In the genomic region with DNA sequence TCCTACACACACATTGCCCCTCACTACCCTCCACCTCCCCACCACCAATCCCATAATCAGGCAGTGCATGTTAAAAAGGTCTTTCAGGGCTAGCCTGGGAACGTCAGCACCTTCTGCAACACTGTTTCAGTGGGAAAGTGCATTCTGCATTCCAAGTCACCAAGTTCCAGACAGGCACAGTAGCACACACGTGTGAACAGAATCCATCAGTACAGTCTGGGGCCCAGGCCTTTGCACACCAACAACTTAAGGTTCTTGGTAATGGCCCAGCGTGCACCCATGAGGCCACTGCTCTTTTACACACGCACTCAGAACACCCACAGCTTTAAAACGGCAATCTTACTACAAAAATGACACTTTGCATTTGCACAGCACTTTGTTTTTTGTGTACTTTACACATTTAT, we compare ENCODE assay signal across 9 cellular contexts. TPM values are rescaled to one million over a fixed set of nuclear protein-coding genes. Genes with fewer than 3 reads are reported as not detected.
DNase-seq lines count a peak whose midpoint lies in the region; ATAC-seq and TF ChIP-seq lines count a peak whose summit lies in the region.
"Had no signal": no experiment of that assay in that cellular context is flagged by ENCODE, and none has a peak within 500 bp of the region (broad histone marks: within the 10 kb centered on the region; RNA-seq: fewer than 3 reads in every experiment).

No MANE protein-coding gene starts in this region.

- peak overlapping the region; percentile 99 for H3K9ac ChIP-seq in adipocyte (ENCODE audit: low read length)

- H3K27me3 Mint-ChIP-seq in activated CD8-positive, alpha-beta memory T cell treated with anti-CD3 and anti-CD28 coated beads, Interleukin-2, amount 10 ng/mL, durations not matched to agents 7 days and 5 days: peaks cover 5% of the 10 kb centered on the region

- peaks cover 56% of the 10 kb centered on the region for H3K4me1 ChIP-seq in adipocyte (ENCODE audit: control insufficient read depth, insufficient read depth, low read length)
- H3K4me1 ChIP-seq in tibial artery: peaks cover 6 to 73% (median 54%) of the 10 kb centered on the region in 4 donors

- H3K4me3 ChIP-seq in adipocyte (ENCODE audit: low read length): peak overlapping the region; percentile 98
- H3K4me3 ChIP-seq in kidney epithelial cell (ENCODE audit: low read depth, low read length): peak overlapping the region; percentile 98
- H3K4me3 ChIP-seq in tibial artery: peak overlapping the region; percentile 96 to 97

- H3K9me3 Mint-ChIP-seq in activated CD8-positive, alpha-beta memory T cell treated with anti-CD3 and anti-CD28 coated beads, Interleukin-2, amount 10 ng/mL, durations not matched to agents 7 days and 5 days (ENCODE audit: low read depth): no peaks in the 10 kb centered on the region

- H3K27ac ChIP-seq in tibial artery: peak overlapping the region; percentile 96 to 99
- H3K27ac ChIP-seq: C4-2B had no signal

- DNase-seq in activated CD8-positive, alpha-beta memory T cell treated with anti-CD3 and anti-CD28 coated beads, Interleukin-2, amount 10 ng/mL, durations not matched to agents 7 days and 5 days: no peak
- no peak for DNase-seq in activated CD8-positive, alpha-beta memory T cell treated with anti-CD3 and anti-CD28 coated beads, Interleukin-2, amount 50 U/mL, for 48 hours
- DNase-seq in adipocyte (ENCODE audit: low read depth) (peak; percentile 42), kidney epithelial cell (ENCODE audit: low read depth) (no peak), tibial artery (no peak), D341Med (ENCODE audit: low spot score) (no peak)
- DNase-seq in central memory CD4-positive, alpha-beta T cell: no peak

- H3K36me3 Mint-ChIP-seq in activated CD8-positive, alpha-beta memory T cell treated with anti-CD3 and anti-CD28 coated beads, Interleukin-2, amount 10 ng/mL, durations not matched to agents 7 days and 5 days: peaks cover 50% of the 10 kb centered on the region

- no peaks in the 10 kb centered on the region for H3K9me3 ChIP-seq in adipocyte (ENCODE audit: control insufficient read depth, low read length)
- no peaks in the 10 kb centered on the region for H3K9me3 ChIP-seq in tibial artery

- H3K27me3 ChIP-seq in adipocyte (replicated peaks; ENCODE audit: control insufficient read depth, insufficient read depth, low read length) (no peaks in the 10 kb centered on the region), kidney epithelial cell (ENCODE audit: control insufficient read depth, insufficient read depth, low read length) (no peaks in the 10 kb centered on the region), tibial artery (no peaks in the 10 kb centered on the region)

- TF ChIP-seq CTCF in kidney epithelial cell (IDR thresholded peaks at IDR 0.05; ENCODE audit: insufficient read depth, low read length, poor library complexity, severe bottlenecking) (no peak), tibial artery (IDR thresholded peaks at IDR 0.05) (no peak)

- CTCF ChIA-PET in activated CD8-positive, alpha-beta memory T cell treated with anti-CD3 and anti-CD28 coated beads, Interleukin-2, amount 10 ng/mL, durations not matched to agents 7 days and 5 days (lab: Charles Lee): interaction anchor here (1.5 kb wide), 1 partner anchor 13 kb away, joined by 3 read pairs; no protein-coding TSS in a partner anchor

- H3K4me1 Mint-ChIP-seq in activated CD8-positive, alpha-beta memory T cell treated with anti-CD3 and anti-CD28 coated beads, Interleukin-2, amount 10 ng/mL, durations not matched to agents 7 days and 5 days: peaks cover 63% of the 10 kb centered on the region

- peak overlapping the region; percentile 95 for H3K27ac Mint-ChIP-seq in activated CD8-positive, alpha-beta memory T cell treated with anti-CD3 and anti-CD28 coated beads, Interleukin-2, amount 10 ng/mL, durations not matched to agents 7 days and 5 days

- intact Hi-C loops in tibial artery (cut with DNase I; ENCODE audit: low total_unique reads): loop anchor here (5.0 kb wide), 1 partner anchor 34 kb away; no protein-coding TSS in a partner anchor

- no peak for ATAC-seq in activated CD8-positive, alpha-beta memory T cell treated with anti-CD3 and anti-CD28 coated beads, Interleukin-2, amount 10 ng/mL, durations not matched to agents 7 days and 5 days
- no peak for ATAC-seq in HG02623 (IDR thresholded peaks at IDR 0.05; ENCODE audit: unreplicated experiment)

- H3K36me3 ChIP-seq in adipocyte (ENCODE audit: control insufficient read depth, insufficient read depth, low read length, severe bottlenecking) (peaks cover 37% of the 10 kb centered on the region), kidney epithelial cell (ENCODE audit: control insufficient read depth, insufficient read depth, low read length) (peaks cover 2% of the 10 kb centered on the region), tibial artery (peaks cover 0 to 6% (median 0%) of the 10 kb centered on the region in 3 donors)

- H3K4me3 Mint-ChIP-seq in activated CD8-positive, alpha-beta memory T cell treated with anti-CD3 and anti-CD28 coated beads, Interleukin-2, amount 10 ng/mL, durations not matched to agents 7 days and 5 days: peak overlapping the region; percentile 95

RNA-seq across cellular contexts. Expression of gene ANXA2, which starts 1.2 kb away (rescaled TPM):
- 100 to 1,000 TPM; 382 to 422 TPM for total RNA-seq in activated CD8-positive, alpha-beta memory T cell treated with anti-CD3 and anti-CD28 coated beads, Interleukin-2, amount 10 ng/mL, durations not matched to agents 7 days and 5 days
- total RNA-seq in kidney epithelial cell: 2,658 and 2,688 TPM in 2 replicates
